8 cellular contexts compared by ENCODE assay signal in the genomic region with DNA sequence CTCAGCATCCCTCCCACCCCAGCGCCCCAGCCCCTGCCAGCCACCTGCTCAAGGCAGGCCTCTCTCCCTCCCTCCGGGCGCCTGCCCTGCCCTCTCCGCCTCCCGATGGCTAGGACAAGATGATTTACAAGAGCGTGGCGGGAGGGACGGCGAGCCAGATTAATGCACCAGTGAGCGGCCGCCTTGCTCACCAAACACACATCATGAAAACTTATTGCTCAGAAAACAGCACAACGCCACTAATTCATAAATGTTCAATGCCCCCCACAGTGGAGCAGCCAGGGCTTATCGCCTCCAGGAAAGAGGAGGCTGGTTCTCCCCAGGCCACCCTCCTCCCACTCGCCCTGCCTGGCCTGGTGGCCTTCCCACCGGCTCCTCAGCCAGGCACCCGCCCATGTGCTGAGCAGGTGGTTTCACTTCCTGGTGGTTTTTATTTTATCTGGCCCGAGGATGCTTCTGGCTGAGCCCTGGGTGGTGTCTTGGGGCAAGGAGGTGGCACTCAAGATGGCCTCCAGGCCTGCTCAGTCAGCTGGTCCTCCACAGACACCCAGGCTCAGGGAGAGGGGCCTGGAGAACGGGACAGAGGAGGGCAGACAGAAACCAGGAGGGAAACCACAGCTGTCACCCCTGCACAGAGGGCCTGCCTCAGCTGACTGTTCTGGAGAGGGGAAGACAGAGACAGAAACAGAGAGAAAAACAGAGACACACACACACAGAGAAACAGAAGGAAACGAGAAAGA.
A peak's percentile ranks its signal among the peaks of the same experiment; 100 is the strongest.
DNase-seq lines count a peak whose midpoint lies in the region; ATAC-seq and TF ChIP-seq lines count a peak whose summit lies in the region.

No MANE protein-coding gene starts in this region.

- H3K9me3 ChIP-seq in IMR-90 (ENCODE audit: control insufficient read depth, insufficient read depth, low read length) (no peaks in the 10 kb centered on the region), GM23248 (ENCODE audit: low read depth) (no peaks in the 10 kb centered on the region)

- no peak overlapping the region for H2BK5ac ChIP-seq in IMR-90 (ENCODE audit: low read depth, low read length, poor library complexity, severe bottlenecking)

- H2AFZ ChIP-seq in IMR-90 (replicated peaks; ENCODE audit: low read length, poor library complexity) (no peak overlapping the region), GM23248 (no peak overlapping the region)

- no peak overlapping the region for H4K8ac ChIP-seq in IMR-90 (ENCODE audit: low read depth in 2 of 2, low read length in 2 of 2)

- dilution Hi-C loops in IMR-90 (cut with HindIII; ENCODE audit: low sequenced_read_pairs, unreplicated experiment), result no loop called here

- no peak overlapping the region for H4K5ac ChIP-seq in IMR-90 (ENCODE audit: low read depth, low read length)

- no peak overlapping the region for H3K9ac ChIP-seq in IMR-90 (ENCODE audit: low read depth, low read length)
- no peak overlapping the region for H3K9ac ChIP-seq in GM23248

- ATAC-seq in stimulated activated naive CD8-positive, alpha-beta T cell treated with anti-CD3 and anti-CD28 coated beads, Interleukin-15, Interleukin-2, amounts not matched to agents 100 U/mL and 50 U/mL, for 24 hours, result no peak
- ATAC-seq in IMR-90 (ENCODE audit: low read depth) (no peak), GM21367 (IDR thresholded peaks at IDR 0.05; ENCODE audit: unreplicated experiment) (no peak), HG03025 (IDR thresholded peaks at IDR 0.05; ENCODE audit: low FRiP score, unreplicated experiment) (no peak)

- no peaks in the 10 kb centered on the region for H3K9me2 ChIP-seq in GM23248 (ENCODE audit: insufficient read depth)

- no peak overlapping the region for H3K56ac ChIP-seq in IMR-90 (ENCODE audit: extremely low read depth, insufficient read depth, low read length)

- CTCF ChIA-PET in IMR-90 (lab: Yijun Ruan, JAX), result no interaction called here

- H3K27me3 Mint-ChIP-seq in stimulated activated naive CD8-positive, alpha-beta T cell treated with anti-CD3 and anti-CD28 coated beads, Interleukin-15, Interleukin-2, amounts not matched to agents 100 ng/mL and 50 ng/mL, for 24 hours, result peaks cover 61% of the 10 kb centered on the region
- peaks cover 36% of the 10 kb centered on the region for H3K27me3 Mint-ChIP-seq in chondrocyte (ENCODE audit: low read depth)

- TF ChIP-seq POLR2A in IMR-90 (IDR thresholded peaks at IDR 0.05; ENCODE audit: low read depth, low read length), result no peak

- no peaks in the 10 kb centered on the region for H3K79me1 ChIP-seq in IMR-90 (ENCODE audit: low read depth in 1 of 2, low read length in 2 of 2)

- intact Hi-C loops in IMR-90 (cut with micrococcal nuclease), result loop anchor here (10.0 kb wide), 1 partner anchor 104 kb away; no protein-coding TSS in a partner anchor

- H3K9me1 ChIP-seq in IMR-90 (ENCODE audit: insufficient read depth, low read length), result peaks cover 18% of the 10 kb centered on the region

- no peaks in the 10 kb centered on the region for H3K9me3 Mint-ChIP-seq in stimulated activated naive CD8-positive, alpha-beta T cell treated with anti-CD3 and anti-CD28 coated beads, Interleukin-15, Interleukin-2, amounts not matched to agents 100 ng/mL and 50 ng/mL, for 24 hours
- H3K9me3 Mint-ChIP-seq in chondrocyte (ENCODE audit: low read depth), result no peaks in the 10 kb centered on the region

- H3K36me3 ChIP-seq in IMR-90 (ENCODE audit: control insufficient read depth, insufficient read depth, low read length) (no peaks in the 10 kb centered on the region), GM23248 (ENCODE audit: low read depth) (no peaks in the 10 kb centered on the region)

- peaks cover 46% of the 10 kb centered on the region for H3K4me1 Mint-ChIP-seq in stimulated activated naive CD8-positive, alpha-beta T cell treated with anti-CD3 and anti-CD28 coated beads, Interleukin-15, Interleukin-2, amounts not matched to agents 100 ng/mL and 50 ng/mL, for 24 hours (ENCODE audit: low read depth)
- H3K4me1 Mint-ChIP-seq in chondrocyte (ENCODE audit: low read depth), result peaks cover 22% of the 10 kb centered on the region

- no peak overlapping the region for H2BK120ac ChIP-seq in IMR-90 (ENCODE audit: low read depth, low read length)

- H4K20me1 ChIP-seq in IMR-90 (ENCODE audit: insufficient read depth, low read length) (no peaks in the 10 kb centered on the region), GM23248 (ENCODE audit: insufficient read depth) (no peaks in the 10 kb centered on the region)

- H3K18ac ChIP-seq in IMR-90 (ENCODE audit: low read depth, low read length), result no peak overlapping the region

- POLR2A ChIA-PET in IMR-90 (lab: Charles Lee; ENCODE audit: unreplicated experiment), result no interaction called here

- peak overlapping the region; percentile 33; the same call in 1 of the 3 replicates for H2BK15ac ChIP-seq in IMR-90 (ENCODE audit: low read depth, low read length)

- TF ChIP-seq CTCF in IMR-90 (conservative IDR thresholded peaks at IDR 0.05; ENCODE audit: low read depth, low read length) (no peak), chondrocyte (IDR thresholded peaks at IDR 0.05) (no peak)

- H3K4me3 ChIP-seq in IMR-90 (ENCODE audit: insufficient read depth, low read depth, low read length) (no peak overlapping the region), GM23248 (no peak overlapping the region)

- H3K36me3 Mint-ChIP-seq in stimulated activated naive CD8-positive, alpha-beta T cell treated with anti-CD3 and anti-CD28 coated beads, Interleukin-15, Interleukin-2, amounts not matched to agents 100 ng/mL and 50 ng/mL, for 24 hours (ENCODE audit: low read depth), result no peaks in the 10 kb centered on the region
- peaks cover 8% of the 10 kb centered on the region for H3K36me3 Mint-ChIP-seq in chondrocyte (ENCODE audit: low read depth)

- H3K4me1 ChIP-seq in IMR-90 (ENCODE audit: control insufficient read depth, insufficient read depth, low read length), result peaks cover 14% of the 10 kb centered on the region
- H3K4me1 ChIP-seq in GM23248 (ENCODE audit: insufficient read depth), result peaks cover 24% of the 10 kb centered on the region

- no peak for TF ChIP-seq RAD21 in IMR-90 (IDR thresholded peaks at IDR 0.05; ENCODE audit: low read length)

- no peak overlapping the region for H3K23ac ChIP-seq in IMR-90 (ENCODE audit: low read depth, low read length)

- no peak overlapping the region for H3K4me2 ChIP-seq in IMR-90 (ENCODE audit: low read depth, low read length)
- no peak overlapping the region for H3K4me2 ChIP-seq in GM23248 (ENCODE audit: unreplicated experiment)

- DNase-seq in stimulated activated naive CD8-positive, alpha-beta T cell treated with anti-CD3 and anti-CD28 coated beads, Interleukin-15, Interleukin-2, amounts not matched to agents 100 U/mL and 50 U/mL, for 24 hours, result no peak
- no peak for DNase-seq in IMR-90
- peak; percentile 53 for DNase-seq in chondrocyte (ENCODE audit: low spot score)
- no peak for DNase-seq in GM23248
- DNase-seq in HCEC 1CT, result no peak

- H3K4ac ChIP-seq in IMR-90 (ENCODE audit: low read depth, low read length), result no peak overlapping the region

- no peak overlapping the region for H2AK9ac ChIP-seq in IMR-90 (replicated peaks; ENCODE audit: low read depth, low read length, poor library complexity)

- no peak overlapping the region for H3K14ac ChIP-seq in IMR-90 (replicated peaks; ENCODE audit: low read depth, low read length)

- H2BK20ac ChIP-seq in IMR-90 (ENCODE audit: low read depth, low read length), result no peak overlapping the region

- WGBS in IMR-90 (ENCODE audit: extremely low coverage in 2 of 2, insufficient read length in 1 of 2), 2 experiments, result 67% methylated on average over 1 of the region's 19 CpGs; no CpG with 5 or more reads in 1 of the 2 experiments
- 94 to 95% methylated on average over 18 to 19 of the region's 19 CpGs for WGBS in GM23248 (ENCODE audit: low coverage in 1 of 2, low lambda C conversion rate in 2 of 2, missing lambda C conversion rate in 2 of 2), 2 experiments

- H3K4me3 Mint-ChIP-seq in stimulated activated naive CD8-positive, alpha-beta T cell treated with anti-CD3 and anti-CD28 coated beads, Interleukin-15, Interleukin-2, amounts not matched to agents 100 ng/mL and 50 ng/mL, for 24 hours, result peak overlapping the region; percentile 28
- no peak overlapping the region for H3K4me3 Mint-ChIP-seq in chondrocyte (ENCODE audit: unreplicated experiment)

- no peak overlapping the region for H3K27ac ChIP-seq in IMR-90 (ENCODE audit: insufficient read depth, low read length)
- no peak overlapping the region for H3K27ac ChIP-seq in GM23248

- BruUV-seq in IMR-90 (replicated peaks; lab: Mats Ljungman, UMichigan), result no TSS peak

- H4K91ac ChIP-seq in IMR-90 (ENCODE audit: insufficient read depth, low read depth, low read length), result no peak overlapping the region

- H3K27ac Mint-ChIP-seq in stimulated activated naive CD8-positive, alpha-beta T cell treated with anti-CD3 and anti-CD28 coated beads, Interleukin-15, Interleukin-2, amounts not matched to agents 100 ng/mL and 50 ng/mL, for 24 hours, result peak overlapping the region; percentile 5
- H3K27ac Mint-ChIP-seq in chondrocyte (ENCODE audit: unreplicated experiment), result no peak overlapping the region

- no peak overlapping the region for H2AK5ac ChIP-seq in IMR-90 (ENCODE audit: low read depth, low read length)

- H3F3A ChIP-seq in GM23248 (ENCODE audit: insufficient read depth), result peaks cover 16% of the 10 kb centered on the region

- in situ Hi-C loops in IMR-90 (cut with MboI; ENCODE audit: low sequenced_read_pairs) (loop anchor here (25.0 kb wide), 1 partner anchor 391 kb away; the partner anchor contains the start of gene TLE3), GM23248 (cut with MboI) (loop anchor here (10.0 kb wide), 1 partner anchor 744 kb away; no protein-coding TSS in a partner anchor)

- H3K79me2 ChIP-seq in GM23248 (ENCODE audit: insufficient read depth), result no peaks in the 10 kb centered on the region

- H3K27me3 ChIP-seq in IMR-90 (ENCODE audit: control insufficient read depth, insufficient read depth, low read length) (peaks cover 14% of the 10 kb centered on the region), GM23248 (replicated peaks; ENCODE audit: insufficient read depth) (0 out of 2 replicates have a peak, but pooled peaks cover 6% of the 10 kb centered on the region)

TF ChIP-seq in IMR-90, 13 proteins besides CTCF, POLR2A, EP300 and RAD21 (continues in another document):
- TF ChIP-seq FOS (IDR thresholded peaks at IDR 0.05; ENCODE audit: low read depth, low read length) (no peak), MAFK (IDR thresholded peaks at IDR 0.05; ENCODE audit: low read depth, low read length) (no peak), RCOR1 (IDR thresholded peaks at IDR 0.05; ENCODE audit: insufficient replicate concordance, low read length) (no peak), CEBPB (IDR thresholded peaks at IDR 0.05; ENCODE audit: low read depth, low read length) (no peak), NFE2L2 (IDR thresholded peaks at IDR 0.05; ENCODE audit: low read depth, low read length) (no peak)
- TF ChIP-seq, protein P1, sequence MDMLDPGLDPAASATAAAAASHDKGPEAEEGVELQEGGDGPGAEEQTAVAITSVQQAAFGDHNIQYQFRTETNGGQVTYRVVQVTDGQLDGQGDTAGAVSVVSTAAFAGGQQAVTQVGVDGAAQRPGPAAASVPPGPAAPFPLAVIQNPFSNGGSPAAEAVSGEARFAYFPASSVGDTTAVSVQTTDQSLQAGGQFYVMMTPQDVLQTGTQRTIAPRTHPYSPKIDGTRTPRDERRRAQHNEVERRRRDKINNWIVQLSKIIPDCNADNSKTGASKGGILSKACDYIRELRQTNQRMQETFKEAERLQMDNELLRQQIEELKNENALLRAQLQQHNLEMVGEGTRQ (IDR thresholded peaks at IDR 0.05; ENCODE audit: low read depth, low read length), result no peak
